In the genomic region with DNA sequence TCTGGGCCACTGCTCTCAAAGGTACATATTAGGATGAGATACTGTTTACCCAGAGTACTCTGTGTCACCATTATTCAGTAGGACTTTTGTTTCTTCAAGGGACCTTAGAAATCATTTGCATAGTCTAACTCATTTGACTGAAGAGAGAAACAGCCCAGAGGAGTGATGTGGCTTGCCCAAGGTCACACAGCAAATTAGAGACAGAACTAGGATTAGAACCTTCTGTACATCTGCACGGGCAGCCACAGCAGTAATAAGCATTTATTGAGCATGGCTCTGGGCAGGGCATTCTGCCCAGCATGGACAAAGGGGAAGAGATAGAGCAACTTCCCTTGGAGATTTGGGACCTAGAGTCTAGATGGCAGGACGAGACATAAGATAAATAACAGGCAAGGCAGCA, we compare ENCODE assay signal across 1 cellular context.
TF ChIP-seq lines count a peak whose summit lies in the region.

No MANE protein-coding gene starts in this region.

TF ChIP-seq in H1, 55 proteins besides CTCF, POLR2A, EP300 and RAD21:
- TF ChIP-seq SIX5 (IDR thresholded peaks at IDR 0.05; ENCODE audit: low read depth, low read length) (no peak), SUZ12 (IDR thresholded peaks at IDR 0.05; ENCODE audit: low read length) (no peak), RNF2 (IDR thresholded peaks at IDR 0.05; ENCODE audit: borderline replicate concordance, low read depth, low read length, missing control alignments, poor library complexity, severe bottlenecking) (no peak), TBP (IDR thresholded peaks at IDR 0.05; ENCODE audit: low read depth, low read length) (no peak), HDAC2 (IDR thresholded peaks at IDR 0.05; ENCODE audit: borderline replicate concordance in 1 of 2, low read depth in 2 of 2, low read length in 2 of 2) (no peak), BRCA1 (IDR thresholded peaks at IDR 0.05; ENCODE audit: low read depth, low read length) (no peak), RFX5 (IDR thresholded peaks at IDR 0.05; ENCODE audit: borderline replicate concordance, low read depth, low read length) (no peak), CBX8 (IDR thresholded peaks at IDR 0.05; ENCODE audit: borderline replicate concordance, low read depth, low read length) (no peak), KDM1A (IDR thresholded peaks at IDR 0.05; ENCODE audit: borderline replicate concordance, low read length) (no peak), KDM4A (IDR thresholded peaks at IDR 0.05; ENCODE audit: low read depth, low read length, severe bottlenecking) (no peak), TAF1 (IDR thresholded peaks at IDR 0.05; ENCODE audit: low read depth, low read length) (no peak), CHD1 (IDR thresholded peaks at IDR 0.05; ENCODE audit: low read depth, low read length) (no peak), TCF12 (IDR thresholded peaks at IDR 0.05; ENCODE audit: low read depth, low read length) (no peak), JUN (IDR thresholded peaks at IDR 0.05; ENCODE audit: low read depth, low read length) (no peak), EGR1 (IDR thresholded peaks at IDR 0.05; ENCODE audit: borderline replicate concordance, low read depth, low read length) (no peak)
- TF ChIP-seq, protein P1, sequence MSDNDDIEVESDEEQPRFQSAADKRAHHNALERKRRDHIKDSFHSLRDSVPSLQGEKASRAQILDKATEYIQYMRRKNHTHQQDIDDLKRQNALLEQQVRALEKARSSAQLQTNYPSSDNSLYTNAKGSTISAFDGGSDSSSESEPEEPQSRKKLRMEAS (IDR thresholded peaks at IDR 0.05) = no peak
- TF ChIP-seq, protein P2, sequence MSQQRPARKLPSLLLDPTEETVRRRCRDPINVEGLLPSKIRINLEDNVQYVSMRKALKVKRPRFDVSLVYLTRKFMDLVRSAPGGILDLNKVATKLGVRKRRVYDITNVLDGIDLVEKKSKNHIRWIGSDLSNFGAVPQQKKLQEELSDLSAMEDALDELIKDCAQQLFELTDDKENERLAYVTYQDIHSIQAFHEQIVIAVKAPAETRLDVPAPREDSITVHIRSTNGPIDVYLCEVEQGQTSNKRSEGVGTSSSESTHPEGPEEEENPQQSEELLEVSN (IDR thresholded peaks at IDR 0.05) = no peak
TF ChIP-seq in H1: peak in this region for 0.
